In the genomic region with DNA sequence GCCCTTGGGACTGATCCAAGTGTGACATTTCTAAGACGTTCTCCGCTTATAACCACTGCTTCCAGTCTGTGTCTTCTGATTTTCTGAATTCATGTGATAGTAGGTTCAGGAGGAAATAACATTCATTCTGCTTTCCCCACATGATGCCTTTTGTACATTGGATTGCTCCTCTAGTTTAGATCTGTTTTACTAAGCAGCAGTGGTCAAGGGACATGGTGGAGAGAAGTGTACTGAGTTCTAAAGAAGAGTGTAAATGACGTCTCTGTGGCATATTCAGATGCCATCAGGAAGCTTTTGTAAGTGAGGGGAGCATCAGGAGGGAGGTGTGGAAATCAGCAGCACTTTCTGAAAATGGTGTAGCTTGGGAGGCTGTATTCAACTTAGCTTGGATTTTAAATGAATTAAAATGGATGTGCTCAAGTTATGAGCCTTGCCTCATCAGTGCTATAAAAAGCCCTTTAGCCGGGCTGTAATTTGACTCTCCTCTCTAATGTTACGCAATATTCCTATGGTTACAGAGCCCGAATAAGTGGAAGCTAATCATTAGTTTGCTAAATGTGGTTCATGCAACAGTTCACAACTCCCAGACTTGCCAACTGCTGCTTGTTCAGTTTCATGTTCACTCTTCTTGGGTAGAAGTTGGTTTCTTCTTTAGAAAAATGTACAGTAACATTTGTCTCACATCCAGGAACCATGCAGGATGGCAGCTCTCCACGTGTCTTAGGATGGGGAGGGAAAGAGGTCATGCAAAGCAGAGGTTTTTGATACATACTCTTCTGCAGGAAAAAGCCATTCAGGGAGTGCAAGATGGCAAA, we compare ENCODE assay signal across 1 cellular context.
TF ChIP-seq lines count a peak whose summit lies in the region.

No MANE protein-coding gene starts in this region.

TF ChIP-seq in HEK293, 187 proteins besides CTCF, POLR2A, EP300 and RAD21 (continued from another document):
- no peak for TF ChIP-seq HIC1 (tag by site-specific recombination; IDR thresholded peaks at IDR 0.05)
- TF ChIP-seq ZNF324 (tag by site-specific recombination; IDR thresholded peaks at IDR 0.05) = no peak
- TF ChIP-seq ZBTB8A (tag by site-specific recombination; IDR thresholded peaks at IDR 0.05) = peak; percentile 45
- TF ChIP-seq SP3 (tag by site-specific recombination; IDR thresholded peaks at IDR 0.05) = no peak
- TF ChIP-seq ZNF660 (tag by site-specific recombination; IDR thresholded peaks at IDR 0.05) = peak; percentile 73
- TF ChIP-seq ZNF280D (tag by site-specific recombination; IDR thresholded peaks at IDR 0.05) = no peak
- TF ChIP-seq GLIS1 (tag by site-specific recombination; IDR thresholded peaks at IDR 0.05) = no peak
- no peak for TF ChIP-seq ZBTB11 (tag by site-specific recombination; conservative IDR thresholded peaks at IDR 0.05; ENCODE audit: low read depth)
- peak; percentile 29; the same call in 1 of the 2 replicates for TF ChIP-seq ZBTB21 (tag by site-specific recombination; IDR thresholded peaks at IDR 0.05)
- no peak for TF ChIP-seq ZNF292 (tag by site-specific recombination; IDR thresholded peaks at IDR 0.05; ENCODE audit: borderline replicate concordance, low read depth)
- no peak for TF ChIP-seq ZNF202 (tag by site-specific recombination; IDR thresholded peaks at IDR 0.05; ENCODE audit: borderline replicate concordance)
- 0 out of 2 replicates have a peak, but pooled peaks have one; percentile 58 for TF ChIP-seq ZNF561 (tag by site-specific recombination; IDR thresholded peaks at IDR 0.05; ENCODE audit: borderline replicate concordance)
- TF ChIP-seq SCRT2 (tag by site-specific recombination; IDR thresholded peaks at IDR 0.05) = peak; percentile 95
- no peak for TF ChIP-seq KLF8 (tag by site-specific recombination; IDR thresholded peaks at IDR 0.05)
- no peak for TF ChIP-seq ZNF555 (tag by site-specific recombination; conservative IDR thresholded peaks at IDR 0.05)
- TF ChIP-seq, protein P1, sequence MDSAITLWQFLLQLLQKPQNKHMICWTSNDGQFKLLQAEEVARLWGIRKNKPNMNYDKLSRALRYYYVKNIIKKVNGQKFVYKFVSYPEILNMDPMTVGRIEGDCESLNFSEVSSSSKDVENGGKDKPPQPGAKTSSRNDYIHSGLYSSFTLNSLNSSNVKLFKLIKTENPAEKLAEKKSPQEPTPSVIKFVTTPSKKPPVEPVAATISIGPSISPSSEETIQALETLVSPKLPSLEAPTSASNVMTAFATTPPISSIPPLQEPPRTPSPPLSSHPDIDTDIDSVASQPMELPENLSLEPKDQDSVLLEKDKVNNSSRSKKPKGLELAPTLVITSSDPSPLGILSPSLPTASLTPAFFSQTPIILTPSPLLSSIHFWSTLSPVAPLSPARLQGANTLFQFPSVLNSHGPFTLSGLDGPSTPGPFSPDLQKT (IDR thresholded peaks at IDR 0.05; ENCODE audit: borderline replicate concordance, low read depth, low read length) = no peak
- no peak for TF ChIP-seq ZIC2 (tag by site-specific recombination; IDR thresholded peaks at IDR 0.05)
- no peak for TF ChIP-seq ZNF423 (tag by site-specific recombination; IDR thresholded peaks at IDR 0.05)
- peak; percentile 26; the same call in 1 of the 2 replicates for TF ChIP-seq ZNF610 (tag by site-specific recombination; IDR thresholded peaks at IDR 0.05; ENCODE audit: borderline replicate concordance)
- no peak for TF ChIP-seq ZNF580 (tag by site-specific recombination; IDR thresholded peaks at IDR 0.05)
- TF ChIP-seq ZNF777 (tag by site-specific recombination; IDR thresholded peaks at IDR 0.05; ENCODE audit: borderline replicate concordance) = no peak
- TF ChIP-seq, protein P2, sequence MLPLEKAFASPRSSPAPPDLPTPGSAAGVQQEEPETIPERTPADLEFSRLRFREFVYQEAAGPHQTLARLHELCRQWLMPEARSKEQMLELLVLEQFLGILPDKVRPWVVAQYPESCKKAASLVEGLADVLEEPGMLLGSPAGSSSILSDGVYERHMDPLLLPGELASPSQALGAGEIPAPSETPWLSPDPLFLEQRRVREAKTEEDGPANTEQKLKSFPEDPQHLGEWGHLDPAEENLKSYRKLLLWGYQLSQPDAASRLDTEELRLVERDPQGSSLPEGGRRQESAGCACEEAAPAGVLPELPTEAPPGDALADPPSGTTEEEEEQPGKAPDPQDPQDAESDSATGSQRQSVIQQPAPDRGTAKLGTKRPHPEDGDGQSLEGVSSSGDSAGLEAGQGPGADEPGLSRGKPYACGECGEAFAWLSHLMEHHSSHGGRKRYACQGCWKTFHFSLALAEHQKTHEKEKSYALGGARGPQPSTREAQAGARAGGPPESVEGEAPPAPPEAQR (tag by site-specific recombination; IDR thresholded peaks at IDR 0.05) = no peak
- TF ChIP-seq TRIM28 (IDR thresholded peaks at IDR 0.05; ENCODE audit: borderline replicate concordance, low read length) = peak; percentile 18; the same call in 1 of the 2 replicates
- TF ChIP-seq, protein P3, sequence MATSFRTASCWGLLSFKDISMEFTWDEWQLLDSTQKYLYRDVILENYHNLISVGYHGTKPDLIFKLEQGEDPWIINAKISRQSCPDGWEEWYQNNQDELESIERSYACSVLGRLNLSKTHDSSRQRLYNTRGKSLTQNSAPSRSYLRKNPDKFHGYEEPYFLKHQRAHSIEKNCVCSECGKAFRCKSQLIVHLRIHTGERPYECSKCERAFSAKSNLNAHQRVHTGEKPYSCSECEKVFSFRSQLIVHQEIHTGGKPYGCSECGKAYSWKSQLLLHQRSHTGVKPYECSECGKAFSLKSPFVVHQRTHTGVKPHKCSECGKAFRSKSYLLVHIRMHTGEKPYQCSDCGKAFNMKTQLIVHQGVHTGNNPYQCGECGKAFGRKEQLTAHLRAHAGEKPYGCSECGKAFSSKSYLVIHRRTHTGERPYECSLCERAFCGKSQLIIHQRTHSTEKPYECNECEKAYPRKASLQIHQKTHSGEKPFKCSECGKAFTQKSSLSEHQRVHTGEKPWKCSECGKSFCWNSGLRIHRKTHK (tag by site-specific recombination; IDR thresholded peaks at IDR 0.05) = no peak
- no peak for TF ChIP-seq ZFP41 (tag by site-specific recombination; IDR thresholded peaks at IDR 0.05; ENCODE audit: borderline replicate concordance)
- no peak for TF ChIP-seq ZNF658 (tag by site-specific recombination; IDR thresholded peaks at IDR 0.05)
- no peak for TF ChIP-seq INSM2 (tag by site-specific recombination; IDR thresholded peaks at IDR 0.05)
- no peak for TF ChIP-seq ZNF221 (tag by site-specific recombination; IDR thresholded peaks at IDR 0.05; ENCODE audit: borderline replicate concordance)
- TF ChIP-seq HOXD13 (CRISPR knock-in tag; IDR thresholded peaks at IDR 0.05; ENCODE audit: borderline replicate concordance) = no peak
- peak; percentile 56 for TF ChIP-seq ZBTB17 (tag by site-specific recombination; IDR thresholded peaks at IDR 0.05)
